In the genomic region with DNA sequence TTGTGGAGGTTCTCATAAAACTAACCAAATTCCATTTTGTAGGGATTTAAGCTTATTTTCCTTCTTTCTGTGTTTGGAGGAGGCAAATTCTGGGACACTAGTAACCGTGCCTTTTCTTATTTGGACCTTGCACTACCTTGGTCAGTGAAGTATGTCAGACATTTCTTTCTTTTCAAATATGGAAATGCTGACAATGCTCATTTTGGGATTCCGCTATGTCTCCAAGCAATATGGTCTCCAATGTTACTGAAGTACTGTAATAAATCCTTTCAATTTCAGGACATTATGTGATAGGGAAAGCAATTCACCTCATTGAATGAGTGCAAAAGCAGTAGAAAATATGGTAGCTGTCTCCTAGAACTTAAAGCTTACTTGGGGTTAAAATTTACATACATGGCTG, we compare ENCODE assay signal across 1 cellular context.
TF ChIP-seq lines count a peak whose summit lies in the region.

No MANE protein-coding gene starts in this region.

TF ChIP-seq in K562, 482 proteins besides CTCF, POLR2A, EP300 and RAD21 (continued from another document):
- TF ChIP-seq C11orf30 (IDR thresholded peaks at IDR 0.05; ENCODE audit: low read depth) (peak; percentile 45), GABPB2 (CRISPR knock-in tag; conservative IDR thresholded peaks at IDR 0.05) (no peak), SAP30 (IDR thresholded peaks at IDR 0.05; ENCODE audit: borderline replicate concordance, insufficient read depth, low read depth, low read length, poor library complexity, severe bottlenecking) (no peak), ZBTB40 (IDR thresholded peaks at IDR 0.05) (no peak), ZBTB40 (CRISPR knock-in tag; IDR thresholded peaks at IDR 0.05) (no peak), ZFP1 (CRISPR knock-in tag; IDR thresholded peaks at IDR 0.05) (no peak), ZNF347 (CRISPR knock-in tag; IDR thresholded peaks at IDR 0.05; ENCODE audit: low read depth) (no peak)
TF ChIP-seq in K562: peak in this region for 5.
